In the genomic region with DNA sequence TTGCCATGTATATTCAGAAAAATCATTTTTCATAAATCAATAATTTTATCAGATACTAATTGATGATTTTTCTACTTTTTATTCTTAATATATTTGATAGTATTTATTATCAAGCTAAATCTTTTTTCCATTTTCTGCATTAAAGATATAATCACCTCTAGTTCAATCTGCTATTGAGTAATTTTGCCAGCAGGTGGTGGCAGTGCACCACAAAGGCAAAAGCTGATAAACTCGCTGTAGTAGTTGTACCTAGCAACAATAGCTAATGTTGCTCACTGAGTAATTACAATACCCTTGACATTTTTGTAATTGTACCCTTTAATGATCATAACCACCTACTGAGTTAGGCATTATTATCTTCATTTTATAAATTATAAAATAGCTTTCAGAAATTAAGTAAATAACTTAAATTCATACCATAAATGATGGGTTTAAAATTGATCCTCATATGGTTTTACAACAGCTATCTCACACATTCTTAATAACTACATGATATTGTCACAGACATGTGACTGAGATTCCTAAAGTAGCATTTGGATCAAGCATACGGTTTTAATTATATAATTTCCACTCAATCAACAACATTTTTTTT, we compare ENCODE assay signal across 9 cellular contexts. TPM values are rescaled to one million over a fixed set of nuclear protein-coding genes. Genes with fewer than 3 reads are reported as not detected.
A peak's percentile ranks its signal among the peaks of the same experiment; 100 is the strongest.
DNase-seq lines count a peak whose midpoint lies in the region; ATAC-seq and TF ChIP-seq lines count a peak whose summit lies in the region.
"Had no signal": no experiment of that assay in that cellular context is flagged by ENCODE, and none has a peak within 500 bp of the region (broad histone marks: within the 10 kb centered on the region; RNA-seq: fewer than 3 reads in every experiment).

No MANE protein-coding gene starts in this region.

- H3K36me3 ChIP-seq in HAP-1 (replicated peaks) (no peaks in the 10 kb centered on the region), breast epithelium (no peaks in the 10 kb centered on the region)
- H3K36me3 ChIP-seq: BLaER1 treated with 17β-estradiol and CSF1 and Interleukin-3, amounts not matched to agents 10 nM and 100 nM had no signal

- H3K27ac ChIP-seq in breast epithelium: no peak overlapping the region
- H3K27ac ChIP-seq: BLaER1 treated with 17β-estradiol and CSF1 and Interleukin-3, amounts not matched to agents 10 nM and 100 nM had no signal

- no peak overlapping the region for H3K4me3 ChIP-seq in HAP-1
- H3K4me3 ChIP-seq in breast epithelium: no peak overlapping the region
- H3K4me3 ChIP-seq: BLaER1 treated with 17β-estradiol and CSF1 and Interleukin-3, amounts not matched to agents 10 nM and 100 nM had no signal

- H3K27me3 ChIP-seq in HAP-1 (ENCODE audit: low read depth) (no peaks in the 10 kb centered on the region), breast epithelium (no peaks in the 10 kb centered on the region)
- H3K27me3 ChIP-seq: BLaER1 treated with 17β-estradiol and CSF1 and Interleukin-3, amounts not matched to agents 10 nM and 100 nM had no signal

- H3K4me3 Mint-ChIP-seq in stimulated activated naive B cell treated with anti-CD40 and anti-IgM and Interleukin-4, amounts not matched to agents 10 μg/mL and 1 μg/mL and 100 μg/mL, for 72 hours: no peak overlapping the region

- ATAC-seq in left colon: peak; percentile 86
- ATAC-seq in stimulated activated naive B cell treated with anti-CD40 and anti-IgM and Interleukin-4, amounts not matched to agents 10 μg/mL and 1 μg/mL and 100 μg/mL, for 72 hours (replicated peaks): peak; percentile 73 to 74

- no peaks in the 10 kb centered on the region for H3K27me3 Mint-ChIP-seq in stimulated activated naive B cell treated with anti-CD40 and anti-IgM and Interleukin-4, amounts not matched to agents 10 μg/mL and 1 μg/mL and 100 μg/mL, for 72 hours

- DNase-seq in NCI-H2171 treated with DMSO at 0.1 percent for 48 hours (lab: John Stamatoyannopoulos, UW) (peak; percentile 34), NCI-H2171 (lab: John Stamatoyannopoulos, UW) (no peak), HAP-1 (ENCODE audit: low spot score in 2 of 2) (peak; percentile 59 to 66), LHCN-M2 (ENCODE audit: low read depth) (peak; percentile 69), RPMI7951 (ENCODE audit: low read depth) (peak; percentile 58), breast epithelium (ENCODE audit: low spot score in 2 of 2) (no peak), left colon (peak in 1 of 2 donors; percentile 53)
- peak; percentile 11 for DNase-seq in stimulated activated naive B cell treated with anti-CD40 and anti-IgM and Interleukin-4, amounts not matched to agents 10 μg/mL and 1 μg/mL and 100 μg/mL, for 72 hours

- intact Hi-C loops in breast epithelium (cut with DNase I; ENCODE audit: low total_unique reads) (no loop called here), left colon (cut with DNase I, micrococcal nuclease) (loop anchor here in 1 of 2 donors (2.0 kb wide), 1 partner anchor 81 kb away; no protein-coding TSS in a partner anchor)

- H3K27ac Mint-ChIP-seq in stimulated activated naive B cell treated with anti-CD40 and anti-IgM and Interleukin-4, amounts not matched to agents 10 μg/mL and 1 μg/mL and 100 μg/mL, for 72 hours: no peak overlapping the region

- peak; percentile 16 to 85 (median 75) for TF ChIP-seq CTCF in breast epithelium (IDR thresholded peaks at IDR 0.05)

- no peaks in the 10 kb centered on the region for H3K9me3 ChIP-seq in HAP-1
- H3K9me3 ChIP-seq in breast epithelium: no peaks in the 10 kb centered on the region
- H3K9me3 ChIP-seq: BLaER1 treated with 17β-estradiol and CSF1 and Interleukin-3, amounts not matched to agents 10 nM and 100 nM had no signal

- in situ Hi-C loops in HAP-1 (cut with MboI; ENCODE audit: low sequenced_read_pairs): loop anchor here (25.0 kb wide), 1 partner anchor 337 kb away; no protein-coding TSS in a partner anchor

- H3K9me3 Mint-ChIP-seq in stimulated activated naive B cell treated with anti-CD40 and anti-IgM and Interleukin-4, amounts not matched to agents 10 μg/mL and 1 μg/mL and 100 μg/mL, for 72 hours: no peaks in the 10 kb centered on the region

- H3K36me3 Mint-ChIP-seq in stimulated activated naive B cell treated with anti-CD40 and anti-IgM and Interleukin-4, amounts not matched to agents 10 μg/mL and 1 μg/mL and 100 μg/mL, for 72 hours: no peaks in the 10 kb centered on the region

- no peak for TF ChIP-seq POLR2A in breast epithelium (IDR thresholded peaks at IDR 0.05)

- H3K4me1 ChIP-seq in HAP-1 (no peaks in the 10 kb centered on the region), breast epithelium (no peaks in the 10 kb centered on the region)

- H3K4me1 Mint-ChIP-seq in stimulated activated naive B cell treated with anti-CD40 and anti-IgM and Interleukin-4, amounts not matched to agents 10 μg/mL and 1 μg/mL and 100 μg/mL, for 72 hours: no peaks in the 10 kb centered on the region

RNA-seq across cellular contexts. Expression of gene CALCRL, which starts 52.0 kb away (rescaled TPM):
- total RNA-seq in LHCN-M2 (2014; rRNA removed) (17.0 and 23.4 TPM in 2 replicates), breast epithelium (100 to 1,000 TPM in 1 of 3 donors, 10 to 100 TPM in 2; 40.4 to 164 (median 57.4) TPM), left colon (1 to 10 TPM; 4.1 to 8.3 TPM)
- 0.56 TPM for polyA plus RNA-seq in LHCN-M2 (2012)
- 0.29 and 0.36 TPM in 2 replicates for total RNA-seq in RPMI7951 (2014; rRNA removed; shearing (Covaris generic))

RNA-seq across cellular contexts. Expression of gene TFPI, which starts 54.2 kb away (rescaled TPM):
- total RNA-seq in LHCN-M2 (2014; rRNA removed) (482 and 608 TPM in 2 replicates), breast epithelium (100 to 1,000 TPM in 1 of 3 donors, 10 to 100 TPM in 2; 52.4 to 105 (median 90.1) TPM), left colon (10 to 100 TPM; 19.2 to 23.2 TPM)
- 72.2 TPM for polyA plus RNA-seq in LHCN-M2 (2012)
- 57.2 and 73.3 TPM in 2 replicates for total RNA-seq in RPMI7951 (2014; rRNA removed; shearing (Covaris generic))

Comparison
In these comparisons a context has a peak if more than half of its experiments do, and no peak if none do; other contexts are left out.
1. DNase-seq: peak in NCI-H2171 treated with DMSO at 0.1 percent for 48 hours (single experiment), HAP-1 (2 of 2), LHCN-M2 (single experiment), RPMI7951 (single experiment) and stimulated activated naive B cell treated with anti-CD40 and anti-IgM and Interleukin-4, amounts not matched to agents 10 μg/mL and 1 μg/mL and 100 μg/mL, for 72 hours (single experiment); none in NCI-H2171 (single experiment) and breast epithelium (0 of 2).